1 cellular context compared by ENCODE assay signal in genomic region chr5:149775785-149776184, GRCh38.
A peak's percentile ranks its signal among the peaks of the same experiment; 100 is the strongest.
TF ChIP-seq lines count a peak whose summit lies in the region.

No MANE protein-coding gene starts in this region.

TF ChIP-seq in GM12878, 131 proteins besides CTCF, POLR2A, EP300 and RAD21 (continued from another document):
- no peak for TF ChIP-seq SREBF2 (IDR thresholded peaks at IDR 0.05; ENCODE audit: low read length)
- no peak for TF ChIP-seq ATF2 (IDR thresholded peaks at IDR 0.05; ENCODE audit: low read length)
- TF ChIP-seq IKZF2 (IDR thresholded peaks at IDR 0.05): no peak
- TF ChIP-seq E4F1 (IDR thresholded peaks at IDR 0.05; ENCODE audit: borderline replicate concordance, partially characterized antibody): no peak
- TF ChIP-seq PAX5 (IDR thresholded peaks at IDR 0.05; ENCODE audit: borderline replicate concordance, low read depth, low read length): no peak
- TF ChIP-seq HCFC1 (IDR thresholded peaks at IDR 0.05; ENCODE audit: low read length): no peak
- TF ChIP-seq MEF2B (IDR thresholded peaks at IDR 0.05; ENCODE audit: partially characterized antibody, poor library complexity, severe bottlenecking): peak; percentile 6
- no peak for TF ChIP-seq ZBTB4 (CRISPR knock-in tag; IDR thresholded peaks at IDR 0.05)
- no peak for TF ChIP-seq CBFB (IDR thresholded peaks at IDR 0.05; ENCODE audit: low read depth)
